22 cellular contexts compared by ENCODE assay signal in the genomic region with DNA sequence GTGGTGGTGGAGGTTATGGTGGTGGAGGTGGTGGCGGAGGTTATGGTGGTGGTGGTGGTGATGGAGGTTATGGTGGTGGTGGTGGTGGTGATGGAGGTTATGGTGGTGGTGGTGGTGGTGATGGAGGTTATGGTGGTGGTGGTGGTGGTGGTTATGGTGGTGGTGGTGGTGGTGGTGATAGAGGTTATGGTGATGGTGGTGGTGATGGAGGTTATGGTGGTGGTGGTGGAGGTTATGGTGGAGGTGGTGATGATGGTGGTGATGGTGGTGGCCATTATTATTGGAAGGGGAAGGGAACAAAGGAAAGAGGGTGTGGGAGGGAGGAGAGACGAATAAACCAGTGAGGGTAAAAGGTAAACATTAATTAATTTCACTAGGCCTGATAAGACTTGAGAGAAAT. TPM values are rescaled to one million over a fixed set of nuclear protein-coding genes. Genes with fewer than 3 reads are reported as not detected.
DNase-seq lines count a peak whose midpoint lies in the region; ATAC-seq, FAIRE-seq and TF ChIP-seq lines count a peak whose summit lies in the region.
"Had no signal": no experiment of that assay in that cellular context is flagged by ENCODE, and none has a peak within 500 bp of the region (broad histone marks: within the 10 kb centered on the region; RNA-seq: fewer than 3 reads in every experiment).

No MANE protein-coding gene starts in this region.

- peak overlapping the region; percentile 59 for H3K27ac Mint-ChIP-seq in T-helper 1 cell treated with Interleukin-12 subunit alpha and Interleukin-12 subunit beta and Interleukin-4 antibody, amounts not matched to agents 30 μg/mL and 1 μg/mL, for 36 hours
- H3K27ac Mint-ChIP-seq in activated naive CD8-positive, alpha-beta T cell treated with anti-CD3 and anti-CD28 coated beads, Interleukin-2, amount 10 ng/mL, durations not matched to agents 7 days and 5 days = peak overlapping the region; percentile 74
- H3K27ac Mint-ChIP-seq in activated naive CD8-positive, alpha-beta T cell treated with anti-CD3 and anti-CD28 coated beads, Interleukin-2, amount 50 U/mL, for 24 hours = no peak overlapping the region
- no peak overlapping the region for H3K27ac Mint-ChIP-seq in stimulated activated memory B cell treated with anti-CD40 and anti-IgM and Interleukin-4, amounts not matched to agents 10 μg/mL and 1 μg/mL and 100 μg/mL, for 72 hours

- no peaks in the 10 kb centered on the region for H3K27me3 Mint-ChIP-seq in T-helper 1 cell treated with Interleukin-12 subunit alpha and Interleukin-12 subunit beta and Interleukin-4 antibody, amounts not matched to agents 30 μg/mL and 1 μg/mL, for 36 hours (ENCODE audit: low read depth)
- no peaks in the 10 kb centered on the region for H3K27me3 Mint-ChIP-seq in activated naive CD8-positive, alpha-beta T cell treated with anti-CD3 and anti-CD28 coated beads, Interleukin-2, amount 10 ng/mL, durations not matched to agents 7 days and 5 days
- H3K27me3 Mint-ChIP-seq in activated naive CD8-positive, alpha-beta T cell treated with anti-CD3 and anti-CD28 coated beads, Interleukin-2, amount 50 U/mL, for 24 hours = peaks cover 4% of the 10 kb centered on the region
- peaks cover 39% of the 10 kb centered on the region for H3K27me3 Mint-ChIP-seq in stimulated activated memory B cell treated with anti-CD40 and anti-IgM and Interleukin-4, amounts not matched to agents 10 μg/mL and 1 μg/mL and 100 μg/mL, for 72 hours

- H3K4me1 Mint-ChIP-seq in T-helper 1 cell treated with Interleukin-12 subunit alpha and Interleukin-12 subunit beta and Interleukin-4 antibody, amounts not matched to agents 30 μg/mL and 1 μg/mL, for 36 hours (ENCODE audit: low read depth) = peaks cover 31% of the 10 kb centered on the region
- H3K4me1 Mint-ChIP-seq in activated naive CD8-positive, alpha-beta T cell treated with anti-CD3 and anti-CD28 coated beads, Interleukin-2, amount 10 ng/mL, durations not matched to agents 7 days and 5 days = peaks cover 22% of the 10 kb centered on the region
- peaks cover 36% of the 10 kb centered on the region for H3K4me1 Mint-ChIP-seq in activated naive CD8-positive, alpha-beta T cell treated with anti-CD3 and anti-CD28 coated beads, Interleukin-2, amount 50 U/mL, for 24 hours
- peaks cover 16% of the 10 kb centered on the region for H3K4me1 Mint-ChIP-seq in stimulated activated memory B cell treated with anti-CD40 and anti-IgM and Interleukin-4, amounts not matched to agents 10 μg/mL and 1 μg/mL and 100 μg/mL, for 72 hours

- TF ChIP-seq POLR2A in K562 (conservative IDR thresholded peaks at IDR 0.05) (no peak), vagina (IDR thresholded peaks at IDR 0.05) (no peak)

- H3K36me3 Mint-ChIP-seq in T-helper 1 cell treated with Interleukin-12 subunit alpha and Interleukin-12 subunit beta and Interleukin-4 antibody, amounts not matched to agents 30 μg/mL and 1 μg/mL, for 36 hours (ENCODE audit: low read depth) = peaks cover 2% of the 10 kb centered on the region
- H3K36me3 Mint-ChIP-seq in activated naive CD8-positive, alpha-beta T cell treated with anti-CD3 and anti-CD28 coated beads, Interleukin-2, amount 10 ng/mL, durations not matched to agents 7 days and 5 days = peaks cover 1% of the 10 kb centered on the region
- H3K36me3 Mint-ChIP-seq in activated naive CD8-positive, alpha-beta T cell treated with anti-CD3 and anti-CD28 coated beads, Interleukin-2, amount 50 U/mL, for 24 hours (ENCODE audit: low read depth) = no peaks in the 10 kb centered on the region
- no peaks in the 10 kb centered on the region for H3K36me3 Mint-ChIP-seq in stimulated activated memory B cell treated with anti-CD40 and anti-IgM and Interleukin-4, amounts not matched to agents 10 μg/mL and 1 μg/mL and 100 μg/mL, for 72 hours

- no peaks in the 10 kb centered on the region for H3K9me1 ChIP-seq in K562 (ENCODE audit: control insufficient read depth, insufficient read depth, low read length)

- CTCF ChIA-PET in K562 (lab: Yijun Ruan, JAX; ENCODE audit: low intra/inter-chr PET ratio) = no interaction called here

- H4K20me1 ChIP-seq in K562 (replicated peaks; ENCODE audit: control insufficient read depth, insufficient read depth, low read length) = no peaks in the 10 kb centered on the region

- no peaks in the 10 kb centered on the region for H3K79me2 ChIP-seq in K562 (ENCODE audit: control insufficient read depth, insufficient read depth, low read length)

- H3K4me1 ChIP-seq in K562 (replicated peaks in 1 of 2; ENCODE audit: control insufficient read depth in 2 of 2, insufficient read depth in 2 of 2, low read length in 2 of 2) = peaks cover 0 to 14% of the 10 kb centered on the region in 2 experiments; a peak in 2 of 5 replicates
- H3K4me1 ChIP-seq in right atrium auricular region = peaks cover 0 to 6% of the 10 kb centered on the region in 2 donors
- H3K4me1 ChIP-seq in vagina = peaks cover 12% of the 10 kb centered on the region

- H3K36me3 ChIP-seq in K562 (ENCODE audit: control insufficient read depth, insufficient read depth, low read length) = no peaks in the 10 kb centered on the region
- H3K36me3 ChIP-seq in right atrium auricular region = no peaks in the 10 kb centered on the region
- H3K36me3 ChIP-seq in vagina = no peaks in the 10 kb centered on the region
- H3K36me3 ChIP-seq: MG63 had no signal

- WGBS in K562 (ENCODE audit: insufficient coverage, low coverage, missing lambda C conversion rate) = 0% methylated on average over 1 of the region's 2 CpGs

- TF ChIP-seq CTCF in K562 (IDR thresholded peaks at IDR 0.05 in 2 of 3, conservative IDR thresholded peaks at IDR 0.05 in 1 of 3; ENCODE audit: insufficient read depth in 2 of 3, low read depth in 1 of 3, low read length in 3 of 3) (no peak), right atrium auricular region (IDR thresholded peaks at IDR 0.05) (no peak), vagina (IDR thresholded peaks at IDR 0.05) (no peak)

- no peak for TF ChIP-seq EP300 in K562 (IDR thresholded peaks at IDR 0.05; ENCODE audit: low read length)

- in situ Hi-C loops in K562 (cut with MboI) = no loop called here

- ATAC-seq in activated naive CD8-positive, alpha-beta T cell treated with anti-CD3 and anti-CD28 coated beads, Interleukin-2, amount 10 ng/mL, durations not matched to agents 7 days and 5 days (ENCODE audit: low read depth) = no peak
- no peak for ATAC-seq in activated naive CD8-positive, alpha-beta T cell treated with anti-CD3 and anti-CD28 coated beads, Interleukin-2, amount 50 U/mL, for 24 hours
- no peak for ATAC-seq in K562
- peak; percentile 61 for ATAC-seq in stimulated activated memory B cell treated with anti-CD40 and anti-IgM and Interleukin-4, amounts not matched to agents 10 μg/mL and 1 μg/mL and 100 μg/mL, for 72 hours
- ATAC-seq: HCT116 had no signal

- intact Hi-C loops in K562 (cut with micrococcal nuclease) (no loop called here), vagina (cut with DNase I) (no loop called here)

- H2AFZ ChIP-seq in K562 (ENCODE audit: low read depth, low read length) = no peak overlapping the region

- no peak overlapping the region for H3K4me3 Mint-ChIP-seq in T-helper 1 cell treated with Interleukin-12 subunit alpha and Interleukin-12 subunit beta and Interleukin-4 antibody, amounts not matched to agents 30 μg/mL and 1 μg/mL, for 36 hours
- no peak overlapping the region for H3K4me3 Mint-ChIP-seq in activated naive CD8-positive, alpha-beta T cell treated with anti-CD3 and anti-CD28 coated beads, Interleukin-2, amount 10 ng/mL, durations not matched to agents 7 days and 5 days
- no peak overlapping the region for H3K4me3 Mint-ChIP-seq in activated naive CD8-positive, alpha-beta T cell treated with anti-CD3 and anti-CD28 coated beads, Interleukin-2, amount 50 U/mL, for 24 hours
- no peak overlapping the region for H3K4me3 Mint-ChIP-seq in stimulated activated memory B cell treated with anti-CD40 and anti-IgM and Interleukin-4, amounts not matched to agents 10 μg/mL and 1 μg/mL and 100 μg/mL, for 72 hours

- no TSS peak for BruUV-seq in K562 (replicated peaks; lab: Mats Ljungman, UMichigan)

- H3K9me3 Mint-ChIP-seq in T-helper 1 cell treated with Interleukin-12 subunit alpha and Interleukin-12 subunit beta and Interleukin-4 antibody, amounts not matched to agents 30 μg/mL and 1 μg/mL, for 36 hours = peaks cover 9% of the 10 kb centered on the region
- H3K9me3 Mint-ChIP-seq in activated naive CD8-positive, alpha-beta T cell treated with anti-CD3 and anti-CD28 coated beads, Interleukin-2, amount 10 ng/mL, durations not matched to agents 7 days and 5 days = no peaks in the 10 kb centered on the region
- H3K9me3 Mint-ChIP-seq in activated naive CD8-positive, alpha-beta T cell treated with anti-CD3 and anti-CD28 coated beads, Interleukin-2, amount 50 U/mL, for 24 hours = peaks cover 4% of the 10 kb centered on the region
- no peaks in the 10 kb centered on the region for H3K9me3 Mint-ChIP-seq in stimulated activated memory B cell treated with anti-CD40 and anti-IgM and Interleukin-4, amounts not matched to agents 10 μg/mL and 1 μg/mL and 100 μg/mL, for 72 hours
- H3K9me3 Mint-ChIP-seq: CD8-positive, alpha-beta memory T cell had no signal

- H3K4me3 ChIP-seq in K562 = no peak overlapping the region
- no peak overlapping the region for H3K4me3 ChIP-seq in right atrium auricular region
- no peak overlapping the region for H3K4me3 ChIP-seq in vagina
- H3K4me3 ChIP-seq: MG63 had no signal

- H3K9ac ChIP-seq in K562 (ENCODE audit: insufficient read depth in 1 of 2, low read depth in 2 of 2, low read length in 2 of 2) = no peak overlapping the region

- no peak overlapping the region for H3K4me2 ChIP-seq in K562 (ENCODE audit: insufficient read depth, low read length)

- POLR2A ChIA-PET in activated naive CD8-positive, alpha-beta T cell treated with anti-CD3 and anti-CD28 coated beads, Interleukin-2, amount 10 ng/mL, durations not matched to agents 7 days and 5 days (lab: Charles Lee) = no interaction called here
- POLR2A ChIA-PET in K562 (lab: Yijun Ruan, JAX) = no interaction called here

- DNase-seq in T-helper 1 cell (no peak), K562 (ENCODE audit: extremely low read depth in 1 of 4, low spot score in 3 of 4) (no peak), right atrium auricular region (ENCODE audit: low spot score) (no peak), vagina (ENCODE audit: extremely low spot score in 2 of 2) (no peak)
- DNase-seq in activated naive CD8-positive, alpha-beta T cell treated with anti-CD3 and anti-CD28 coated beads, Interleukin-2, amount 10 ng/mL, durations not matched to agents 7 days and 5 days = no peak
- no peak for DNase-seq in activated naive CD8-positive, alpha-beta T cell treated with anti-CD3 and anti-CD28 coated beads, Interleukin-2, amount 50 U/mL, for 24 hours
- DNase-seq: AML-193; C1 segment of cervical spinal cord; Calu3; CD8-positive, alpha-beta memory T cell; DMS153; GOT3; MG63; NCI-H187; NCI-H446 treated with DMSO at 0.1 percent for 48 hours; NCI-H526 treated with DMSO at 0.1 percent for 48 hours; SHP77 treated with DMSO at 0.1 percent for 48 hours had no signal

- no peak for TF ChIP-seq RAD21 in K562 (CRISPR knock-in tag; conservative IDR thresholded peaks at IDR 0.05 in 1 of 2, IDR thresholded peaks at IDR 0.05 in 1 of 2)

- H3K27me3 ChIP-seq in K562 (ENCODE audit: control insufficient read depth in 2 of 2, insufficient read depth in 2 of 2, low read length in 2 of 2) (peaks cover 0 to 11% of the 10 kb centered on the region in 2 experiments; a peak in 2 of 5 replicates), right atrium auricular region (no peaks in the 10 kb centered on the region), vagina (no peaks in the 10 kb centered on the region)
- H3K27me3 ChIP-seq: MG63 had no signal

- FAIRE-seq in K562 (lab: Jason Lieb, UNC) = peak; percentile 64
- FAIRE-seq: GM19239 had no signal

- H3K9me3 ChIP-seq in K562 (replicated peaks; ENCODE audit: control insufficient read depth, insufficient read depth, low read depth, low read length) = no peaks in the 10 kb centered on the region
- no peaks in the 10 kb centered on the region for H3K9me3 ChIP-seq in right atrium auricular region
- H3K9me3 ChIP-seq in vagina = no peaks in the 10 kb centered on the region
- H3K9me3 ChIP-seq: MG63 had no signal

- H3K27ac ChIP-seq in K562 (ENCODE audit: extremely low read depth, low read depth, low read length) (no peak overlapping the region), right atrium auricular region (no peak overlapping the region), vagina (no peak overlapping the region)
- H3K27ac ChIP-seq: 22Rv1 had no signal

RNA-seq across cellular contexts. Expression of a gene that starts 53.5 kb away (rescaled TPM):
- total RNA-seq in activated naive CD8-positive, alpha-beta T cell treated with anti-CD3 and anti-CD28 coated beads, Interleukin-2, amount 10 ng/mL, durations not matched to agents 7 days and 5 days = 10 to 100 TPM; 77.0 to 87.4 TPM
- 51.3 and 53.3 TPM in 2 replicates for total RNA-seq in K562 (2011; cell fraction: chromatin; rRNA removed; ENCODE audit: low replicate concordance)
- total RNA-seq in K562 (2011; cell fraction: nucleolus; rRNA removed) = 28.7 and 31.3 TPM in 2 replicates
- total RNA-seq in K562 (2011; cell fraction: nucleoplasm; rRNA removed) = 20.4 and 27.4 TPM in 2 replicates
- total RNA-seq in K562 (2014; rRNA removed) (22.5 and 26.7 TPM in 2 replicates), K562 (2014; rRNA removed; fragmentation: Illumina TruSeq; extraction: Trizol) (17.5 and 17.6 TPM in 2 replicates), K562 (2015; rRNA removed; fragmentation: Illumina TruSeq; extraction: Trizol) (19.0 TPM in 2 replicates), K562 (2021) (37.5 and 43.6 TPM in 2 replicates), right atrium auricular region (10 to 100 TPM; 13.6 to 15.5 TPM), vagina (30.4 TPM)
- polyA plus RNA-seq in K562 (2011; rRNA removed) (12.9 and 13.5 TPM in 2 replicates), K562 (2014; fragmentation: Illumina TruSeq; extraction: Trizol) (15.9 and 18.6 TPM in 2 replicates), K562 (2014; fragmentation: Nextera tagmentation; extraction: Ambion mirVana) (under 1 TPM; 0.35 to 0.44 TPM), K562 (2014; rRNA removed) (12.9 and 13.3 TPM in 2 replicates)
- 11.1 and 12.3 TPM in 2 replicates for polyA plus RNA-seq in K562 (2011; cell fraction: cytosol; rRNA removed)
- 10.2 and 12.3 TPM in 2 replicates for polyA plus RNA-seq in K562 (2011; cell fraction: nucleus; rRNA removed)
- polyA plus RNA-seq in K562 (2012) = 10.1 and 12.6 TPM in 2 replicates
- 38.3 and 38.9 TPM in 2 replicates for polyA minus RNA-seq in K562 (2011; rRNA and poly(A)+ RNA removed)
- polyA minus RNA-seq in K562 (2011; cell fraction: cytosol; rRNA and poly(A)+ RNA removed) = 21.9 and 23.8 TPM in 2 replicates
- polyA minus RNA-seq in K562 (2011; cell fraction: nucleus; rRNA and poly(A)+ RNA removed) = 10.5 and 15.9 TPM in 2 replicates

Comparison
In these comparisons a context has a peak if more than half of its experiments do, and no peak if none do; other contexts are left out.
1. H3K27ac Mint-ChIP-seq: peak in T-helper 1 cell treated with Interleukin-12 subunit alpha and Interleukin-12 subunit beta and Interleukin-4 antibody, amounts not matched to agents 30 μg/mL and 1 μg/mL, for 36 hours (single experiment) and activated naive CD8-positive, alpha-beta T cell treated with anti-CD3 and anti-CD28 coated beads, Interleukin-2, amount 10 ng/mL, durations not matched to agents 7 days and 5 days (single experiment); none in activated naive CD8-positive, alpha-beta T cell treated with anti-CD3 and anti-CD28 coated beads, Interleukin-2, amount 50 U/mL, for 24 hours (single experiment) and stimulated activated memory B cell treated with anti-CD40 and anti-IgM and Interleukin-4, amounts not matched to agents 10 μg/mL and 1 μg/mL and 100 μg/mL, for 72 hours (single experiment).